9 cellular contexts compared by ENCODE assay signal in genomic region chr12:55681142-55682077, GRCh38. TPM values are rescaled to one million over a fixed set of nuclear protein-coding genes. Genes with fewer than 3 reads are reported as not detected.
DNase-seq lines count a peak whose midpoint lies in the region; ATAC-seq and TF ChIP-seq lines count a peak whose summit lies in the region.
"Had no signal": no experiment of that assay in that cellular context is flagged by ENCODE, and none has a peak within 500 bp of the region (broad histone marks: within the 10 kb centered on the region; RNA-seq: fewer than 3 reads in every experiment).

No MANE protein-coding gene starts in this region.

- peaks cover 14% of the 10 kb centered on the region for H3K4me1 ChIP-seq in testis

- no peaks in the 10 kb centered on the region for H3K9me3 ChIP-seq in testis

- TF ChIP-seq CTCF in 22Rv1 (IDR thresholded peaks at IDR 0.05) (peak; percentile 96), testis (IDR thresholded peaks at IDR 0.05) (peak in 1 of 3 experiments; percentile 7)

- TF ChIP-seq POLR2A in testis (IDR thresholded peaks at IDR 0.05) = no peak

- no peaks in the 10 kb centered on the region for H3K36me3 ChIP-seq in testis (ENCODE audit: low read depth, missing control alignments)

- peak overlapping the region; percentile 67 for H3K27ac ChIP-seq in 22Rv1
- no peak overlapping the region for H3K27ac ChIP-seq in testis

- 25 to 30% methylated on average over 13 to 17 of the region's 17 CpGs for WGBS in testis, 2 donors

- intact Hi-C loops in left colon (cut with DNase I, micrococcal nuclease) = no loop called here
- intact Hi-C loops in testis (cut with DNase I; ENCODE audit: low total_unique reads) = no loop called here

- ATAC-seq in left colon (peak; percentile 93), GM21723 (IDR thresholded peaks at IDR 0.05; ENCODE audit: unreplicated experiment) (no peak), HG03457 (IDR thresholded peaks at IDR 0.05; ENCODE audit: unreplicated experiment) (no peak)

- DNase-seq in GM03348 (ENCODE audit: low spot score) (peak; percentile 79), NCI-H510A (lab: John Stamatoyannopoulos, UW) (peak; percentile 37), T47D (ENCODE audit: low read depth in 1 of 2, low spot score in 1 of 2) (peak; percentile 42 to 83), left colon (peak; percentile 84 to 88), testis (peak; percentile 67)

- no peak overlapping the region for H3K4me3 ChIP-seq in testis

- no peaks in the 10 kb centered on the region for H3K27me3 ChIP-seq in testis

- in situ Hi-C loops in T47D (cut with HindIII; ENCODE audit: low pct_unique_long_range_greater_than_20kb, low sequenced_read_pairs) = no loop called here

RNA-seq across cellular contexts. Expression of gene ITGA7, which starts 26.3 kb away (rescaled TPM):
- total RNA-seq in left colon = 10 to 100 TPM; 10.2 to 56.5 TPM
- 10 to 100 TPM; 26.4 to 30.6 TPM for total RNA-seq in testis
- 43.3 TPM for polyA plus RNA-seq in testis (ENCODE audit: insufficient read depth, low read depth, low replicate concordance)

RNA-seq across cellular contexts. Expression of gene BLOC1S1, which starts 34.4 kb away (rescaled TPM):
- total RNA-seq in left colon = 100 to 1,000 TPM; 266 to 300 TPM
- 100 to 1,000 TPM; 110 to 145 TPM for total RNA-seq in testis
- polyA plus RNA-seq in testis (ENCODE audit: insufficient read depth, low read depth, low replicate concordance) = 108 TPM

RNA-seq across cellular contexts. Expression of gene RDH5, which starts 38.8 kb away (rescaled TPM):
- total RNA-seq in left colon (10 to 100 TPM; 34.2 to 37.7 TPM), testis (10 to 100 TPM; 15.1 to 18.0 TPM)
- 9.8 TPM for polyA plus RNA-seq in testis (ENCODE audit: insufficient read depth, low read depth, low replicate concordance)

RNA-seq across cellular contexts. Expression of gene OR10P1, which starts 44.7 kb away (rescaled TPM):
- not detected for total RNA-seq in left colon
- total RNA-seq in testis = not detected
- not detected for polyA plus RNA-seq in testis (ENCODE audit: insufficient read depth, low read depth, low replicate concordance)
- total RNA-seq: lower leg skin had no signal

RNA-seq across cellular contexts. Expression of gene CD63, which starts 47.4 kb away (rescaled TPM):
- total RNA-seq in left colon (1,000 to 10,000 TPM; 1,137 to 1,252 TPM), testis (100 to 1,000 TPM; 600 to 668 TPM)
- polyA plus RNA-seq in testis (ENCODE audit: insufficient read depth, low read depth, low replicate concordance) = 655 TPM
